4 cellular contexts compared by ENCODE assay signal in genomic region chr14:101340556-101340955, GRCh38.
"Had no signal": no experiment of that assay in that cellular context is flagged by ENCODE, and none has a peak within 500 bp of the region (broad histone marks: within the 10 kb centered on the region; RNA-seq: fewer than 3 reads in every experiment).

No MANE protein-coding gene starts in this region.

- H3K4me3 ChIP-seq: K562 had no signal

- DNase-seq: IMR-90 had no signal

- ATAC-seq: HepG2, K562 had no signal

- H3K27ac ChIP-seq: HL-60 had no signal
